ENCODE assay signal across 12 cellular contexts in the genomic region with DNA sequence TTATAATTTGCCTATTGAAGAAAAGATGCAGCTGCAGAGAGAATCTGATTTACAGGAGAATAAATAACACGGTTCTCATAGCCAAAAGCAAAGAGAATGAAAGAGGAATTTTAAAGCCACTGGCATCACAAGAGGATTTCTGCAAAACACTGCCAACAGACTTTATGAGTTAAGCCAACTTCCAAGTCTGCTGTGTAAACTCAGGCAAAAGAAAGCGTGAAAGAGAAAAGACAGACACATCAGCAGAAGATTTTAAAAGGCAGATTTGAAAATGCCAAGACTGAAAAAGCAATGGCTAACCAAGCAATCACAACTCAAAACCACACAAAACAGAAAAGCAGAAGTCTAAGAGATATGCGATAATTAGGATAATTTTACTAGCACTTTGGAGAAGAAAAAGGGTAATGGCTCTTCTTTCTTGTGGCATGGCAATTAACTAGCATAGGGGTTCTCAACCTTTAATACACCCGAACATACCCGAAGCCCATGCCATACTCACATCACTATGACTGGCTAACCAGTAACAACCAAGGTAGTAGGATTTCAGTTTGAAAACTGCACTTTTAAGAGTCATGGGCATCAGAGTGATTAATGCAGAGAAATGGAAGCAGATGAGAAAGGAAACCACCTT. TPM values are rescaled to one million over a fixed set of nuclear protein-coding genes. Genes with fewer than 3 reads are reported as not detected.
DNase-seq lines count a peak whose midpoint lies in the region; ATAC-seq and TF ChIP-seq lines count a peak whose summit lies in the region.
"Had no signal": no experiment of that assay in that cellular context is flagged by ENCODE, and none has a peak within 500 bp of the region (broad histone marks: within the 10 kb centered on the region; RNA-seq: fewer than 3 reads in every experiment).

No MANE protein-coding gene starts in this region.

- H2AFZ ChIP-seq in OCI-LY3 (ENCODE audit: low read depth, low read length): no peak overlapping the region

- H3K79me2 ChIP-seq in OCI-LY3 (ENCODE audit: low read length): peaks cover 38% of the 10 kb centered on the region

- H3K4me1 ChIP-seq in breast epithelium (peaks cover 0 to 6% of the 10 kb centered on the region in 2 donors), OCI-LY3 (ENCODE audit: low read length) (peaks cover 47% of the 10 kb centered on the region)

- TF ChIP-seq POLR2A in breast epithelium (IDR thresholded peaks at IDR 0.05): no peak

- no peaks in the 10 kb centered on the region for H3K9me3 ChIP-seq in breast epithelium
- no peaks in the 10 kb centered on the region for H3K9me3 ChIP-seq in OCI-LY3 (ENCODE audit: insufficient read depth, low read length)

- no peak for TF ChIP-seq CTCF in MCF 10A (IDR thresholded peaks at IDR 0.05; ENCODE audit: unreplicated experiment)
- TF ChIP-seq CTCF in breast epithelium (IDR thresholded peaks at IDR 0.05): no peak
- no peak for TF ChIP-seq CTCF in OCI-LY3 (IDR thresholded peaks at IDR 0.05; ENCODE audit: low read depth, low read length)
- TF ChIP-seq CTCF in osteocyte (IDR thresholded peaks at IDR 0.05): no peak
- TF ChIP-seq CTCF in type B pancreatic cell (conservative IDR thresholded peaks at IDR 0.05): no peak

- POLR2A ChIA-PET in MCF 10A (lab: Yijun Ruan, JAX): interaction anchor here (0.7 kb wide), 1 partner anchor 34 kb away, joined by 5 read pairs; no protein-coding TSS in a partner anchor

- H3K9ac ChIP-seq in OCI-LY3 (ENCODE audit: low read length): no peak overlapping the region

- H3K4me1 Mint-ChIP-seq in MCF 10A (ENCODE audit: insufficient read depth, unreplicated experiment): peaks cover 6% of the 10 kb centered on the region
- H3K4me1 Mint-ChIP-seq in effector memory CD8-positive, alpha-beta T cell (ENCODE audit: low read depth in 2 of 2): peaks cover 29 to 55% of the 10 kb centered on the region in 2 donors
- H3K4me1 Mint-ChIP-seq in stimulated activated naive CD8-positive, alpha-beta T cell treated with anti-CD3 and anti-CD28 coated beads, Interleukin-15, amount 100 ng/mL, for 72 hours: peaks cover 69% of the 10 kb centered on the region
- peaks cover 10% of the 10 kb centered on the region for H3K4me1 Mint-ChIP-seq in osteocyte (ENCODE audit: unreplicated experiment)
- H3K4me1 Mint-ChIP-seq in type B pancreatic cell (ENCODE audit: unreplicated experiment): peaks cover 9% of the 10 kb centered on the region

- H3K4me3 ChIP-seq in breast epithelium (no peak overlapping the region), OCI-LY3 (ENCODE audit: low read length) (peak overlapping the region; percentile 50)

- no peak overlapping the region for H3K27ac ChIP-seq in breast epithelium
- H3K27ac ChIP-seq in OCI-LY3 (ENCODE audit: low read length): peak overlapping the region; percentile 53

- ATAC-seq in effector memory CD8-positive, alpha-beta T cell (replicated peaks): no peak
- ATAC-seq in stimulated activated naive CD8-positive, alpha-beta T cell treated with anti-CD3 and anti-CD28 coated beads, Interleukin-15, amount 100 ng/mL, for 72 hours: no peak

- H3K36me3 Mint-ChIP-seq in MCF 10A (ENCODE audit: insufficient read depth, unreplicated experiment): peaks cover 64% of the 10 kb centered on the region
- peaks cover 52% of the 10 kb centered on the region for H3K36me3 Mint-ChIP-seq in effector memory CD8-positive, alpha-beta T cell (ENCODE audit: insufficient read depth)
- H3K36me3 Mint-ChIP-seq in osteocyte (ENCODE audit: unreplicated experiment): peaks cover 41% of the 10 kb centered on the region
- H3K36me3 Mint-ChIP-seq in type B pancreatic cell: peaks cover 28% of the 10 kb centered on the region

- peaks cover 19% of the 10 kb centered on the region for H4K20me1 ChIP-seq in OCI-LY3 (ENCODE audit: insufficient read depth, low read length)

- CTCF ChIA-PET in MCF 10A (lab: Yijun Ruan, JAX): interaction anchor here (1.0 to 1.5 kb wide), 2 partner anchors 65 to 397 kb away, joined by 4 read pairs; no protein-coding TSS in a partner anchor

- no peak overlapping the region for H3K4me3 Mint-ChIP-seq in MCF 10A (ENCODE audit: unreplicated experiment)
- no peak overlapping the region for H3K4me3 Mint-ChIP-seq in effector memory CD8-positive, alpha-beta T cell
- H3K4me3 Mint-ChIP-seq in stimulated activated naive CD8-positive, alpha-beta T cell treated with anti-CD3 and anti-CD28 coated beads, Interleukin-15, amount 100 ng/mL, for 72 hours: peak overlapping the region; percentile 4 to 55
- H3K4me3 Mint-ChIP-seq in osteocyte (ENCODE audit: unreplicated experiment): no peak overlapping the region
- H3K4me3 Mint-ChIP-seq in type B pancreatic cell: no peak overlapping the region

- no peaks in the 10 kb centered on the region for H3K27me3 Mint-ChIP-seq in MCF 10A (ENCODE audit: insufficient read depth, unreplicated experiment)
- H3K27me3 Mint-ChIP-seq in effector memory CD8-positive, alpha-beta T cell: no peaks in the 10 kb centered on the region
- no peaks in the 10 kb centered on the region for H3K27me3 Mint-ChIP-seq in stimulated activated naive CD8-positive, alpha-beta T cell treated with anti-CD3 and anti-CD28 coated beads, Interleukin-15, amount 100 ng/mL, for 72 hours
- H3K27me3 Mint-ChIP-seq in osteocyte (ENCODE audit: unreplicated experiment): no peaks in the 10 kb centered on the region
- H3K27me3 Mint-ChIP-seq in type B pancreatic cell: no peaks in the 10 kb centered on the region

- intact Hi-C loops in MCF 10A (cut with micrococcal nuclease): loop anchor here (10.0 kb wide), 1 partner anchor 254 kb away; no protein-coding TSS in a partner anchor
- intact Hi-C loops in breast epithelium (cut with DNase I; ENCODE audit: low total_unique reads): no loop called here

- BruUV-seq in MCF 10A (replicated peaks; lab: Mats Ljungman, UMichigan): no TSS peak

- H3K27ac Mint-ChIP-seq in MCF 10A (ENCODE audit: low read depth, unreplicated experiment) (peak overlapping the region; percentile 49), osteocyte (ENCODE audit: unreplicated experiment) (no peak overlapping the region), type B pancreatic cell (no peak overlapping the region)
- H3K27ac Mint-ChIP-seq in effector memory CD8-positive, alpha-beta T cell: peak overlapping the region; percentile 49 to 65
- no peak overlapping the region for H3K27ac Mint-ChIP-seq in stimulated activated naive CD8-positive, alpha-beta T cell treated with anti-CD3 and anti-CD28 coated beads, Interleukin-15, amount 100 ng/mL, for 72 hours

- DNase-seq in MCF 10A (ENCODE audit: unreplicated experiment): no peak
- no peak for DNase-seq in breast epithelium (ENCODE audit: low spot score in 2 of 2)
- DNase-seq in effector memory CD8-positive, alpha-beta T cell: no peak
- no peak for DNase-seq in stimulated activated naive CD8-positive, alpha-beta T cell treated with anti-CD3 and anti-CD28 coated beads, Interleukin-15, amount 100 ng/mL, for 72 hours
- DNase-seq in osteocyte (ENCODE audit: extremely low spot score, unreplicated experiment): no peak
- no peak for DNase-seq in kidney tubule cell (ENCODE audit: low spot score)
- no peak for DNase-seq in type B pancreatic cell (ENCODE audit: extremely low spot score, unreplicated experiment)
- DNase-seq: anterior cingulate cortex, dorsolateral prefrontal cortex, kidney glomerular epithelial cell, NCI-H69 had no signal

- H3K27me3 ChIP-seq in breast epithelium (no peaks in the 10 kb centered on the region), OCI-LY3 (ENCODE audit: low read depth, low read length) (no peaks in the 10 kb centered on the region)
- H3K27me3 ChIP-seq: dorsolateral prefrontal cortex had no signal

- H3K36me3 ChIP-seq in breast epithelium: no peaks in the 10 kb centered on the region
- peaks cover 50% of the 10 kb centered on the region for H3K36me3 ChIP-seq in OCI-LY3 (replicated peaks; ENCODE audit: low read depth, low read length)

- H3K9me3 Mint-ChIP-seq in MCF 10A (ENCODE audit: unreplicated experiment): no peaks in the 10 kb centered on the region
- H3K9me3 Mint-ChIP-seq in effector memory CD8-positive, alpha-beta T cell: no peaks in the 10 kb centered on the region
- no peaks in the 10 kb centered on the region for H3K9me3 Mint-ChIP-seq in stimulated activated naive CD8-positive, alpha-beta T cell treated with anti-CD3 and anti-CD28 coated beads, Interleukin-15, amount 100 ng/mL, for 72 hours
- H3K9me3 Mint-ChIP-seq in osteocyte (ENCODE audit: unreplicated experiment): no peaks in the 10 kb centered on the region
- no peaks in the 10 kb centered on the region for H3K9me3 Mint-ChIP-seq in type B pancreatic cell

- peak overlapping the region; percentile 69 for H3K4me2 ChIP-seq in OCI-LY3 (ENCODE audit: low read length)

RNA-seq across cellular contexts. Expression of gene DARS1, which starts 4.9 kb away (rescaled TPM):
- 52.8 and 66.5 TPM in 2 replicates for total RNA-seq in MCF 10A (2022)
- total RNA-seq in breast epithelium: 100 to 1,000 TPM in 1 of 3 donors, 10 to 100 TPM in 2; 76.4 to 117 (median 86.7) TPM
- 48.3 and 51.0 TPM in 2 replicates for total RNA-seq in osteocyte
- 46.0 and 58.4 TPM in 2 replicates for total RNA-seq in type B pancreatic cell (ENCODE audit: low replicate concordance)

Comparison
In these comparisons a context has a peak if more than half of its experiments do, and no peak if none do; other contexts are left out.
1. H3K27ac Mint-ChIP-seq: peak in MCF 10A (single experiment) and effector memory CD8-positive, alpha-beta T cell (2 of 2); none in stimulated activated naive CD8-positive, alpha-beta T cell treated with anti-CD3 and anti-CD28 coated beads, Interleukin-15, amount 100 ng/mL, for 72 hours (0 of 2), osteocyte (single experiment) and type B pancreatic cell (single experiment).
2. H3K4me3 Mint-ChIP-seq: peak in stimulated activated naive CD8-positive, alpha-beta T cell treated with anti-CD3 and anti-CD28 coated beads, Interleukin-15, amount 100 ng/mL, for 72 hours (2 of 2); none in MCF 10A (single experiment), effector memory CD8-positive, alpha-beta T cell (0 of 2), osteocyte (single experiment) and type B pancreatic cell (single experiment).